ENCODE assay signal across 19 cellular contexts in genomic region chr10:11012476-11012875, GRCh38. TPM values are rescaled to one million over a fixed set of nuclear protein-coding genes. Genes with fewer than 3 reads are reported as not detected.
DNase-seq lines count a peak whose midpoint lies in the region; ATAC-seq and TF ChIP-seq lines count a peak whose summit lies in the region.
"Had no signal": no experiment of that assay in that cellular context is flagged by ENCODE, and none has a peak within 500 bp of the region (broad histone marks: within the 10 kb centered on the region; RNA-seq: fewer than 3 reads in every experiment).

No MANE protein-coding gene starts in this region.

- H3K9ac ChIP-seq in subcutaneous abdominal adipose tissue (ENCODE audit: low read length in 5 of 5), result no peak overlapping the region

- intact Hi-C loops in esophagus squamous epithelium (cut with DNase I), result no loop called here

- H3K4me1 ChIP-seq in esophagus squamous epithelium, result peaks cover 0 to 30% (median 0%) of the 10 kb centered on the region in 3 donors
- H3K4me1 ChIP-seq in subcutaneous abdominal adipose tissue (ENCODE audit: control insufficient read depth in 5 of 5, insufficient read depth in 5 of 5, low read length in 5 of 5), result peaks cover 2 to 30% (median 18%) of the 10 kb centered on the region in 5 donors
- H3K4me1 ChIP-seq: testis had no signal

- H3K27me3 ChIP-seq in esophagus squamous epithelium (peaks cover 0 to 28% (median 0%) of the 10 kb centered on the region in 4 donors), subcutaneous abdominal adipose tissue (ENCODE audit: control insufficient read depth in 5 of 5, insufficient read depth in 4 of 5, low read length in 5 of 5) (peaks cover 0 to 3% (median 0%) of the 10 kb centered on the region in 5 donors)
- H3K27me3 ChIP-seq: foreskin keratinocyte, testis had no signal

- WGBS in esophagus squamous epithelium, 2 donors, result 52 to 68% methylated on average over 8 to 9 of the region's 9 CpGs

- DNase-seq in LHCN-M2 (ENCODE audit: low read depth) (peak; percentile 100), esophagus squamous epithelium (lab: John Stamatoyannopoulos, UW) (no peak), myocyte (ENCODE audit: low read depth) (peak; percentile 100)
- no peak for DNase-seq in central memory CD4-positive, alpha-beta T cell
- DNase-seq in activated CD4-positive, CD25-positive, alpha-beta regulatory T cell treated with anti-CD3 and anti-CD28 coated beads, Interleukin-2, amount 50 U/mL, for 72 hours, result no peak
- DNase-seq: activated CD4-positive, alpha-beta T cell treated with anti-CD3 and anti-CD28 coated beads, Interleukin-2, amount 10 ng/mL, durations not matched to agents 7 days and 5 days; activated naive CD8-positive, alpha-beta T cell treated with anti-CD3 and anti-CD28 coated beads, Interleukin-2, amount 10 ng/mL, durations not matched to agents 7 days and 5 days; CD4-positive, alpha-beta memory T cell; DMS79 treated with DMSO at 0.1 percent for 48 hours; GOT3; NCI-H187 treated with DMSO at 0.1 percent for 48 hours; NCI-H345; OCI-M1; retina; SIG-M5; testis had no signal

- no peak for ATAC-seq in HG03439 (IDR thresholded peaks at IDR 0.05; ENCODE audit: unreplicated experiment)

- TF ChIP-seq CTCF in esophagus squamous epithelium (IDR thresholded peaks at IDR 0.05), result no peak

- no peaks in the 10 kb centered on the region for H3K9me3 ChIP-seq in esophagus squamous epithelium
- H3K9me3 ChIP-seq in subcutaneous abdominal adipose tissue (ENCODE audit: control insufficient read depth in 5 of 5, low read length in 5 of 5), result no peaks in the 10 kb centered on the region
- H3K9me3 ChIP-seq: testis had no signal

- H3K4me3 ChIP-seq in esophagus squamous epithelium (no peak overlapping the region), subcutaneous abdominal adipose tissue (ENCODE audit: low read depth in 1 of 5, low read length in 5 of 5) (no peak overlapping the region)
- H3K4me3 ChIP-seq: testis had no signal

- H3K36me3 ChIP-seq in esophagus squamous epithelium (no peaks in the 10 kb centered on the region), subcutaneous abdominal adipose tissue (ENCODE audit: control insufficient read depth in 5 of 5, insufficient read depth in 5 of 5, low read length in 5 of 5) (no peaks in the 10 kb centered on the region)

- TF ChIP-seq POLR2A in esophagus squamous epithelium (IDR thresholded peaks at IDR 0.05), result no peak

- H3K27ac ChIP-seq in esophagus squamous epithelium, result peak overlapping the region in 3 of 4 donors; percentile 8 to 51 (median 32)
- peak overlapping the region; percentile 19 for H3K27ac ChIP-seq in subcutaneous abdominal adipose tissue (ENCODE audit: low read depth, low read length)
- H3K27ac ChIP-seq: foreskin keratinocyte, testis had no signal

RNA-seq across cellular contexts. Expression of gene CELF2, which starts 5.2 kb away (rescaled TPM):
- total RNA-seq in LHCN-M2 (2014; rRNA removed) (59.5 and 68.1 TPM in 2 replicates), esophagus squamous epithelium (10 to 100 TPM in 2 of 4 donors, 1 to 10 TPM in 2; 4.2 to 62.4 (median 13.5) TPM), myocyte (71.0 and 77.0 TPM in 2 replicates)
- polyA plus RNA-seq in LHCN-M2 (2012), result 26.8 TPM
- polyA plus RNA-seq in myocyte (2012), result 38.6 TPM

Comparison
In these comparisons a context has a peak if more than half of its experiments do, and no peak if none do; other contexts are left out.
1. DNase-seq: peak in LHCN-M2 (single experiment) and myocyte (single experiment); none in esophagus squamous epithelium (single experiment), central memory CD4-positive, alpha-beta T cell (single experiment) and activated CD4-positive, CD25-positive, alpha-beta regulatory T cell treated with anti-CD3 and anti-CD28 coated beads, Interleukin-2, amount 50 U/mL, for 72 hours (single experiment).